15 cellular contexts compared by ENCODE assay signal in the genomic region with DNA sequence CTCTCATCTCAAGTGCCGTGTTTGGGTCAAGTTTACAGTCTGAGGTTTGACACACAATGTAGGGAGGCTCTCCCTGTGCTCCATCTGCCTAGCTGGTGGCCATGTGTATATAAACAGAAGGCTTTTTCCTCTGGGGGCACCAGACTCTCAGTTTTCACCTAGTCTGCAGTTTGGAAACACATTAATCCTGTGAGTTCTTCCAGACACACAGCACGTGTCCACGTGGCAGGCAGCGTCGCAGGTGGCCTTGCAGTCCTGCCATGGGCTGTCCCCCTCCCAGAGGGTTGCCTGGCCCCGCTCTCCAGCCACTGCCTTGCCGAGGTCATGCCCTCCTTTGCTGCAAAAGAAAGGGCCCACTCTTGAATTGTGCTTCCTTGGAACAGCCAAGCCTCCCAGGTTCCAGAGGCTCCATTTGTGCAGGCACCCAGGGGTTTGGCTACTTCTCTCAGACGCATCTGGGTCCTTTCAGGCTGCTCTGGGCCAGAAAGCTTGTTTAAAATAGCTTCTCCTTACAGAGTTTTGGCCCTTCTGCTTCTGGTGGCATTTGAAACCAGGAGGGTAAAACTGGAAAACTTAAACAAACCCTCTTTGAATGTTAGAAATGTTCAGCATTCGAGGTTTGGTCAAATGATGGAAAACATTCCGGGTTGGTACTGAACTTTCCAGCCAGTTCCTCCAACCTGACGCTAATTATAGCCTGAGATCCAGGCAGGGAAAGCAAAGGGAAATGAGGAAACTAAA. TPM values are rescaled to one million over a fixed set of nuclear protein-coding genes. Genes with fewer than 3 reads are reported as not detected.
DNase-seq lines count a peak whose midpoint lies in the region; ATAC-seq and TF ChIP-seq lines count a peak whose summit lies in the region.
"Had no signal": no experiment of that assay in that cellular context is flagged by ENCODE, and none has a peak within 500 bp of the region (broad histone marks: within the 10 kb centered on the region; RNA-seq: fewer than 3 reads in every experiment).

No MANE protein-coding gene starts in this region.

- peaks cover 0 to 32% (median 4%) of the 10 kb centered on the region in 3 donors for H3K4me1 ChIP-seq in gastroesophageal sphincter
- peaks cover 4% of the 10 kb centered on the region for H3K4me1 ChIP-seq in smooth muscle cell (ENCODE audit: low read depth)
- H3K4me1 ChIP-seq: adrenal gland had no signal

- H3K9me3 ChIP-seq in gastroesophageal sphincter (no peaks in the 10 kb centered on the region), smooth muscle cell (replicated peaks; ENCODE audit: low read depth) (no peaks in the 10 kb centered on the region)
- H3K9me3 ChIP-seq: adrenal gland, prostate gland had no signal

- DNase-seq in NCI-H146 (lab: John Stamatoyannopoulos, UW) (peak; percentile 11), NCI-H146 treated with DMSO at 0.1 percent for 48 hours (lab: John Stamatoyannopoulos, UW; ENCODE audit: unreplicated experiment) (no peak), SW480 (ENCODE audit: low spot score) (peak; percentile 44), smooth muscle cell (lab: John Stamatoyannopoulos, UW; ENCODE audit: unreplicated experiment) (no peak), sciatic nerve (ENCODE audit: low spot score) (no peak)
- no peak for DNase-seq in stimulated activated CD4-positive, alpha-beta T cell treated with anti-CD3 and anti-CD28 coated beads, Interleukin-1b, Interleukin-23, amount 100 ng/mL, for 48 hours
- DNase-seq in stimulated activated naive B cell treated with anti-CD40 and anti-IgM and Interleukin-4, amounts not matched to agents 10 μg/mL and 1 μg/mL and 100 μg/mL, for 72 hours: no peak
- DNase-seq: 8988T; adrenal gland; effector CD4-positive, alpha-beta T cell; mammary epithelial cell; NCI-H1694; T1000 had no signal

- peaks cover 25 to 53% of the 10 kb centered on the region in 2 donors for H3K4me1 Mint-ChIP-seq in stimulated activated naive B cell treated with anti-CD40 and anti-IgM and Interleukin-4, amounts not matched to agents 10 μg/mL and 1 μg/mL and 100 μg/mL, for 72 hours

- H3K27ac Mint-ChIP-seq in stimulated activated naive B cell treated with anti-CD40 and anti-IgM and Interleukin-4, amounts not matched to agents 10 μg/mL and 1 μg/mL and 100 μg/mL, for 72 hours: no peak overlapping the region

- peak overlapping the region; percentile 4 to 77 (median 71) for H3K27ac ChIP-seq in gastroesophageal sphincter
- H3K27ac ChIP-seq in smooth muscle cell (ENCODE audit: low read depth): no peak overlapping the region
- H3K27ac ChIP-seq: adrenal gland, prostate gland had no signal

- no peaks in the 10 kb centered on the region for H3K9me3 Mint-ChIP-seq in stimulated activated naive B cell treated with anti-CD40 and anti-IgM and Interleukin-4, amounts not matched to agents 10 μg/mL and 1 μg/mL and 100 μg/mL, for 72 hours

- H3K9ac ChIP-seq in smooth muscle cell (ENCODE audit: low read depth): no peak overlapping the region

- intact Hi-C loops in sciatic nerve (cut with DNase I): no loop called here

- no peaks in the 10 kb centered on the region for H3K36me3 ChIP-seq in gastroesophageal sphincter
- H3K36me3 ChIP-seq in smooth muscle cell (ENCODE audit: low read depth): no peaks in the 10 kb centered on the region
- H3K36me3 ChIP-seq: adrenal gland, prostate gland had no signal

- ATAC-seq in gastroesophageal sphincter (peak; percentile 61), sciatic nerve (no peak)
- no peak for ATAC-seq in stimulated activated naive B cell treated with anti-CD40 and anti-IgM and Interleukin-4, amounts not matched to agents 10 μg/mL and 1 μg/mL and 100 μg/mL, for 72 hours (replicated peaks)

- no peak for TF ChIP-seq EP300 in gastroesophageal sphincter (IDR thresholded peaks at IDR 0.05)

- no peaks in the 10 kb centered on the region for H4K20me1 ChIP-seq in smooth muscle cell (ENCODE audit: low read depth)

- TF ChIP-seq CTCF in gastroesophageal sphincter (IDR thresholded peaks at IDR 0.05) (no peak), smooth muscle cell (IDR thresholded peaks at IDR 0.05; ENCODE audit: borderline replicate concordance, insufficient read depth, poor library complexity, severe bottlenecking) (no peak)

- H3K4me3 Mint-ChIP-seq in stimulated activated naive B cell treated with anti-CD40 and anti-IgM and Interleukin-4, amounts not matched to agents 10 μg/mL and 1 μg/mL and 100 μg/mL, for 72 hours: no peak overlapping the region

- TF ChIP-seq POLR2A in gastroesophageal sphincter (IDR thresholded peaks at IDR 0.05): no peak

- H3K4me3 ChIP-seq in gastroesophageal sphincter: no peak overlapping the region
- no peak overlapping the region for H3K4me3 ChIP-seq in smooth muscle cell
- H3K4me3 ChIP-seq: adrenal gland, prostate gland had no signal

- H3F3A ChIP-seq in smooth muscle cell (ENCODE audit: low read depth): peaks cover 10% of the 10 kb centered on the region

- WGBS in gastroesophageal sphincter (ENCODE audit: low coverage in 1 of 2), 2 donors: 33 to 52% methylated on average over 7 to 8 of the region's 11 CpGs
- 56% methylated on average over 11 of the region's 11 CpGs for WGBS in smooth muscle cell (ENCODE audit: low lambda C conversion rate)

- H2AFZ ChIP-seq in smooth muscle cell (ENCODE audit: low read depth): peak overlapping the region; percentile 57

- H3K4me2 ChIP-seq in smooth muscle cell: peak overlapping the region; percentile 8

- no peaks in the 10 kb centered on the region for H3K27me3 ChIP-seq in gastroesophageal sphincter
- H3K27me3 ChIP-seq in smooth muscle cell (ENCODE audit: low read depth): no peaks in the 10 kb centered on the region
- H3K27me3 ChIP-seq: adrenal gland had no signal

- H3K79me2 ChIP-seq in smooth muscle cell (ENCODE audit: low read depth): no peaks in the 10 kb centered on the region

- H3K27me3 Mint-ChIP-seq in stimulated activated naive B cell treated with anti-CD40 and anti-IgM and Interleukin-4, amounts not matched to agents 10 μg/mL and 1 μg/mL and 100 μg/mL, for 72 hours: no peaks in the 10 kb centered on the region

- H3K36me3 Mint-ChIP-seq in stimulated activated naive B cell treated with anti-CD40 and anti-IgM and Interleukin-4, amounts not matched to agents 10 μg/mL and 1 μg/mL and 100 μg/mL, for 72 hours: no peaks in the 10 kb centered on the region

RNA-seq across cellular contexts. Expression of gene RUNX1, which starts 4.4 kb away (rescaled TPM):
- total RNA-seq in gastroesophageal sphincter (10 to 100 TPM in 1 of 4 donors, 1 to 10 TPM in 3; 3.9 to 14.5 (median 5.8) TPM), smooth muscle cell (55.6 and 97.6 TPM in 2 replicates), sciatic nerve (109 TPM)
- 33.4 and 35.1 TPM in 2 replicates for polyA plus RNA-seq in smooth muscle cell

Comparison
In these comparisons a context has a peak if more than half of its experiments do, and no peak if none do; other contexts are left out.
1. DNase-seq: peak in NCI-H146 (single experiment) and SW480 (single experiment); none in NCI-H146 treated with DMSO at 0.1 percent for 48 hours (single experiment), smooth muscle cell (single experiment), sciatic nerve (single experiment), stimulated activated CD4-positive, alpha-beta T cell treated with anti-CD3 and anti-CD28 coated beads, Interleukin-1b, Interleukin-23, amount 100 ng/mL, for 48 hours (single experiment) and stimulated activated naive B cell treated with anti-CD40 and anti-IgM and Interleukin-4, amounts not matched to agents 10 μg/mL and 1 μg/mL and 100 μg/mL, for 72 hours (single experiment).